17 cellular contexts compared by ENCODE assay signal in the genomic region with DNA sequence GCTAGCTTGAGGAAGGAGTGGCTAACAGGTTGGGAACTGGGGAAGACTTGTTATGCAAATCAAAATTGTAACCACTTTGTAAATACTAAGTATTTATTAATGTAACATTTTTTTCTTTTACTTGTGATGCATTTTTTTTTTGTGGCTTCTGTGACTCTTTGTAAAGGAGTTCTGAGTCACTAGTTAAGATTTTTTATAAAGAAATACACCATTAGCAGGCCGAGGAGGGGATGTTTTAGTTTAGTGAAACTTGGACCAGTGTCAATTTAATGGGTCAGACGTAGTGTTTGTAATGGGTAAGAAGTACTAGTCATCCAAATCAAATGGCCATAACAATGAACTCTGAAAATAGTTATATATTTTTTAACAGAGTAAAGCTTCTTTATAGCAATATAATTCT. TPM values are rescaled to one million over a fixed set of nuclear protein-coding genes. Genes with fewer than 3 reads are reported as not detected.
A peak's percentile ranks its signal among the peaks of the same experiment; 100 is the strongest.
DNase-seq lines count a peak whose midpoint lies in the region; ATAC-seq and TF ChIP-seq lines count a peak whose summit lies in the region.
"Had no signal": no experiment of that assay in that cellular context is flagged by ENCODE, and none has a peak within 500 bp of the region (broad histone marks: within the 10 kb centered on the region; RNA-seq: fewer than 3 reads in every experiment).

No MANE protein-coding gene starts in this region.

- ATAC-seq in foreskin keratinocyte (peak; percentile 44), lower lobe of right lung (no peak), T-helper 17 cell (no peak)

- H3K4me1 ChIP-seq in foreskin keratinocyte, result peaks cover 71% of the 10 kb centered on the region
- H3K4me1 ChIP-seq in lower lobe of right lung, result no peaks in the 10 kb centered on the region

- TF ChIP-seq CTCF in HFFc6 (IDR thresholded peaks at IDR 0.05) (no peak), astrocyte of the spinal cord (IDR thresholded peaks at IDR 0.05; ENCODE audit: low read depth, low read length) (no peak), foreskin keratinocyte (conservative IDR thresholded peaks at IDR 0.05) (no peak), lower lobe of right lung (IDR thresholded peaks at IDR 0.05) (no peak)

- H3K9me3 ChIP-seq in lower lobe of right lung (no peaks in the 10 kb centered on the region), T-helper 17 cell (ENCODE audit: control insufficient read depth, low read length, poor library complexity, severe bottlenecking) (no peaks in the 10 kb centered on the region)
- H3K9me3 ChIP-seq: left ventricle myocardium inferior, tibial artery had no signal

- H3K27ac Mint-ChIP-seq in HFFc6 (no peak overlapping the region; the same call in none of the 2 replicates), T-helper 17 cell (no peak overlapping the region)
- H3K27ac Mint-ChIP-seq: activated naive CD4-positive, alpha-beta T cell treated with anti-CD3 and anti-CD28 coated beads for 36 hours had no signal

- DNase-seq in A172 (ENCODE audit: low spot score), result peak; percentile 51
- peak; percentile 97 for DNase-seq in HFFc6
- peak; percentile 97 for DNase-seq in astrocyte of the spinal cord (ENCODE audit: low read depth, low spot score)
- DNase-seq in foreskin keratinocyte, result peak; percentile 92 to 94
- no peak for DNase-seq in activated T-cell treated with anti-CD3 and anti-CD28 coated beads, Interleukin-2, amount 50 U/mL, for 48 hours
- no peak for DNase-seq in COLO829 (ENCODE audit: low spot score)
- no peak for DNase-seq in lower lobe of right lung
- no peak for DNase-seq in T-helper 17 cell
- DNase-seq: 8988T; activated naive CD4-positive, alpha-beta T cell treated with anti-CD3 and anti-CD28 coated beads for 36 hours; dermis blood vessel endothelial cell; DMS53; left ventricle myocardium inferior; NCI-H1092 treated with DMSO at 0.1 percent for 48 hours; NCI-H510A treated with DMSO at 0.1 percent for 48 hours; tibial artery had no signal

- H3K27me3 Mint-ChIP-seq in HFFc6 (ENCODE audit: insufficient read depth), result no peaks in the 10 kb centered on the region; the same call in 1 of the 2 replicates
- peaks cover 15% of the 10 kb centered on the region for H3K27me3 Mint-ChIP-seq in T-helper 17 cell

- peak overlapping the region; percentile 98 for H3K27ac ChIP-seq in foreskin keratinocyte
- H3K27ac ChIP-seq in lower lobe of right lung, result no peak overlapping the region
- H3K27ac ChIP-seq: left ventricle myocardium inferior, neural progenitor cell, tibial artery had no signal

- no peak overlapping the region for H3K4me3 ChIP-seq in astrocyte of the spinal cord (ENCODE audit: low read depth, low read length)
- H3K4me3 ChIP-seq in lower lobe of right lung, result no peak overlapping the region
- H3K4me3 ChIP-seq: left ventricle myocardium inferior, neural progenitor cell, tibial artery had no signal

- H3K4me3 Mint-ChIP-seq in HFFc6 (peak overlapping the region; percentile 55), T-helper 17 cell (no peak overlapping the region)
- H3K4me3 Mint-ChIP-seq: activated naive CD4-positive, alpha-beta T cell treated with anti-CD3 and anti-CD28 coated beads for 36 hours; neural progenitor cell had no signal

- intact Hi-C loops in lower lobe of right lung (cut with DNase I), result no loop called here

- H3K9me3 Mint-ChIP-seq in HFFc6, result no peaks in the 10 kb centered on the region
- H3K9me3 Mint-ChIP-seq: activated naive CD4-positive, alpha-beta T cell treated with anti-CD3 and anti-CD28 coated beads for 36 hours; neural progenitor cell had no signal

- H3K27me3 ChIP-seq in foreskin keratinocyte, result no peaks in the 10 kb centered on the region
- H3K27me3 ChIP-seq in lower lobe of right lung (ENCODE audit: low read depth), result no peaks in the 10 kb centered on the region
- H3K27me3 ChIP-seq: neural progenitor cell, tibial artery had no signal

- in situ Hi-C loops in astrocyte of the spinal cord (cut with HindIII; ENCODE audit: low sequenced_read_pairs), result no loop called here

- no peaks in the 10 kb centered on the region for H3K36me3 ChIP-seq in lower lobe of right lung
- H3K36me3 ChIP-seq: left ventricle myocardium inferior, neural progenitor cell, tibial artery had no signal

- H3K4me1 Mint-ChIP-seq in HFFc6 (ENCODE audit: low read depth), result peaks cover 23% of the 10 kb centered on the region
- no peaks in the 10 kb centered on the region for H3K4me1 Mint-ChIP-seq in T-helper 17 cell

- H3K36me3 Mint-ChIP-seq in HFFc6 (ENCODE audit: low read depth) (no peaks in the 10 kb centered on the region), T-helper 17 cell (ENCODE audit: low read depth) (no peaks in the 10 kb centered on the region)
- H3K36me3 Mint-ChIP-seq: neural progenitor cell had no signal

RNA-seq across cellular contexts. Expression of gene AKAP6, which starts 43.1 kb away (rescaled TPM):
- total RNA-seq in A172 (2014; rRNA removed; shearing (Covaris generic)), result 7.1 and 11.3 TPM in 2 replicates
- total RNA-seq in HFFc6 (2021; fragmentation: NEBNext Ultra II Directional; extraction: Animal tissue kit (Norgen Biotek cat#: 25700)), result 1 to 10 TPM; 6.1 to 9.8 (median 6.5) TPM
- 2.2 and 2.5 TPM in 2 replicates for total RNA-seq in foreskin keratinocyte
- 0.20 and 0.35 TPM in 2 replicates for polyA plus RNA-seq in foreskin keratinocyte
- 8.6 TPM for total RNA-seq in lower lobe of right lung
- 1 to 10 TPM; 1.9 to 2.9 TPM for total RNA-seq in T-helper 17 cell

Comparison
In these comparisons a context has a peak if more than half of its experiments do, and no peak if none do; other contexts are left out.
1. DNase-seq: peak in A172 (single experiment), HFFc6 (single experiment), astrocyte of the spinal cord (single experiment) and foreskin keratinocyte (2 of 2); none in activated T-cell treated with anti-CD3 and anti-CD28 coated beads, Interleukin-2, amount 50 U/mL, for 48 hours (0 of 2), COLO829 (single experiment), lower lobe of right lung (single experiment) and T-helper 17 cell (0 of 3).